ENCODE assay signal across 15 cellular contexts in the genomic region with DNA sequence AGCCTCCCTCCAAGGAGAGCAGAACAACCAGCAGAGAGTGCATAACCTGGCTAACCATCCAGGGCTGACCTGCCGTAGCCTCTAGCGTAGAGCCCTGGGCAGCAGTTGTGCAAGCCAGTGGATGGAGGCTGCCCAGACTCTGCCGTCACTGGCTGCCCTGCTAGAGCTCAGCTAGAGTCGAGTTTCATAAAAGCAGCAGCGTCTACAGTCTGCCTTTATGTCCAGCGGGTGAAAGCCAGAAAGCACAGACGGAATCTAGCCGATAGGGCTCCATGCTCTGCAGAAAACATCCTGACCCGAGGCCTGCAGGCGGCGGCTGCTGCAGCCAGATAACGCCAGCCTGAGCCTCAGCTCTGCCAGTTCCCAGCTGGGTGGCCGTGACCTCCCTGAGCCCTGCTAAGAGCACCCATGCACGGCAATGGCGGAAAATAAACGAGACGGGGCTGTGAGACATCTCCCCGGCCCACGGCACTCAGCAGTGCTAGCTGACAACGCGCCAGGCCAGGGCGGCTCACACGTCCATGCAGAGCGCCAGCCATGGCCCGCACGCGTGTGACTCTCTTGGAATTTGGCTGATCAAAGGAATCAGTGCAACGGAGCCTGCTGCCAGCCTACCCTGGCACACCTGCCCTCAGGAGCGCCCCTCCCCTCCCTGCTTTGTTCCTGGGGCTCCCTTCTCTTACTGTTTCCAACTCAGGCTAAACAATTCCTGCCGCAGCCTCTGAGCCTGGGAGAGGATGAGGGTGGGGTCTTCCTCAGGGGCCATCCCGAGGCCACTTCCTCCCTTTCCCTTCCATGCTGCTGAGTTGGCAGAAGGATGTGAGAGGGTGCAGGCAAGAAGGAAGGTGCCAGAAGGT.
DNase-seq lines count a peak whose midpoint lies in the region; ATAC-seq, FAIRE-seq and TF ChIP-seq lines count a peak whose summit lies in the region.
"Had no signal": no experiment of that assay in that cellular context is flagged by ENCODE, and none has a peak within 500 bp of the region (broad histone marks: within the 10 kb centered on the region; RNA-seq: fewer than 3 reads in every experiment).

No MANE protein-coding gene starts in this region.

- TF ChIP-seq CTCF in BE2C (IDR thresholded peaks at IDR 0.05; ENCODE audit: low read depth, low read length) (no peak), pancreas (IDR thresholded peaks at IDR 0.05) (no peak), hepatocyte (IDR thresholded peaks at IDR 0.05; ENCODE audit: poor library complexity) (no peak)

- H3K4me3 ChIP-seq in BE2C (ENCODE audit: low read depth, low read length) (no peak overlapping the region), pancreas (no peak overlapping the region), hepatocyte (no peak overlapping the region)

- H3K4me1 ChIP-seq in BE2C (no peaks in the 10 kb centered on the region), pancreas (peaks cover 17 to 25% (median 22%) of the 10 kb centered on the region in 3 donors), hepatocyte (ENCODE audit: insufficient read depth) (no peaks in the 10 kb centered on the region)

- no peaks in the 10 kb centered on the region for H3K79me2 ChIP-seq in hepatocyte

- intact Hi-C loops in pancreas (cut with DNase I): no loop called here

- no peak overlapping the region for H2AFZ ChIP-seq in hepatocyte

- ATAC-seq in pancreas: peak; percentile 56 to 71 (median 60)
- ATAC-seq in GM19452 (IDR thresholded peaks at IDR 0.05; ENCODE audit: unreplicated experiment): no peak
- ATAC-seq: activated CD8-positive, alpha-beta memory T cell treated with anti-CD3 and anti-CD28 coated beads, Interleukin-2, amount 10 ng/mL, durations not matched to agents 7 days and 5 days; activated naive CD8-positive, alpha-beta T cell treated with anti-CD3 and anti-CD28 coated beads, Interleukin-2, amount 50 U/mL, for 24 hours; sciatic nerve had no signal

- no peak overlapping the region for H3K4me2 ChIP-seq in hepatocyte

- no peaks in the 10 kb centered on the region for H4K20me1 ChIP-seq in hepatocyte (ENCODE audit: insufficient read depth, poor library complexity, severe bottlenecking)

- no peaks in the 10 kb centered on the region for H3K9me3 ChIP-seq in BE2C
- no peaks in the 10 kb centered on the region for H3K9me3 ChIP-seq in pancreas
- H3K9me3 ChIP-seq in hepatocyte (ENCODE audit: low read depth): no peaks in the 10 kb centered on the region

- TF ChIP-seq POLR2A in H54 (IDR thresholded peaks at IDR 0.05; ENCODE audit: low read depth, low read length): no peak

- FAIRE-seq in RCC 7860 (lab: Jason Lieb, UNC) (peak; percentile 76), pancreas (lab: Jason Lieb, UNC) (no peak), H54 (lab: Jason Lieb, UNC) (no peak)

- H3K27me3 ChIP-seq in BE2C: peaks cover 44% of the 10 kb centered on the region
- no peaks in the 10 kb centered on the region for H3K27me3 ChIP-seq in pancreas
- H3K27me3 ChIP-seq in hepatocyte: peaks cover 4% of the 10 kb centered on the region

- WGBS in pancreas, 2 donors: 19 to 26% methylated on average over 31 of the region's 31 CpGs
- WGBS in hepatocyte (ENCODE audit: low lambda C conversion rate, missing lambda C conversion rate): 80% methylated on average over 31 of the region's 31 CpGs

- no peaks in the 10 kb centered on the region for H3K9me2 ChIP-seq in hepatocyte (replicated peaks; ENCODE audit: insufficient read depth)

- peak; percentile 22 for DNase-seq in BE2C
- peak; percentile 69 for DNase-seq in RCC 7860 (ENCODE audit: low spot score)
- peak; percentile 17 for DNase-seq in fibroblast of peridontal ligament (ENCODE audit: extremely low read depth)
- peak; percentile 31 to 80 (median 63) for DNase-seq in pancreas
- no peak for DNase-seq in stimulated activated CD4-positive, alpha-beta T cell treated with anti-CD3 and anti-CD28 coated beads, Interleukin-4, amount 100 ng/mL, for 24 hours
- no peak for DNase-seq in H54 (ENCODE audit: insufficient read length, low spot score)
- DNase-seq in hepatocyte (ENCODE audit: low spot score): no peak
- DNase-seq: activated CD8-positive, alpha-beta memory T cell treated with anti-CD3 and anti-CD28 coated beads, Interleukin-2, amount 10 ng/mL, durations not matched to agents 7 days and 5 days; activated naive CD8-positive, alpha-beta T cell treated with anti-CD3 and anti-CD28 coated beads, Interleukin-2, amount 50 U/mL, for 24 hours; effector CD8-positive, alpha-beta T cell; hippocampal formation; midbrain; T1000 had no signal

- H3K27ac ChIP-seq in pancreas (peak overlapping the region in 3 of 4 donors; percentile 9 to 42 (median 40)), hepatocyte (no peak overlapping the region)

- H3K36me3 ChIP-seq in BE2C: no peaks in the 10 kb centered on the region
- H3K36me3 ChIP-seq in pancreas: no peaks in the 10 kb centered on the region
- no peaks in the 10 kb centered on the region for H3K36me3 ChIP-seq in hepatocyte (replicated peaks; ENCODE audit: insufficient read depth, low read depth)

Comparison
In these comparisons a context has a peak if more than half of its experiments do, and no peak if none do; other contexts are left out.
1. DNase-seq: peak in BE2C (single experiment), RCC 7860 (single experiment), fibroblast of peridontal ligament (single experiment) and pancreas (6 of 6); none in stimulated activated CD4-positive, alpha-beta T cell treated with anti-CD3 and anti-CD28 coated beads, Interleukin-4, amount 100 ng/mL, for 24 hours (single experiment), H54 (single experiment) and hepatocyte (single experiment).